Comparison of ENCODE assay signal across 8 cellular contexts in the genomic region with DNA sequence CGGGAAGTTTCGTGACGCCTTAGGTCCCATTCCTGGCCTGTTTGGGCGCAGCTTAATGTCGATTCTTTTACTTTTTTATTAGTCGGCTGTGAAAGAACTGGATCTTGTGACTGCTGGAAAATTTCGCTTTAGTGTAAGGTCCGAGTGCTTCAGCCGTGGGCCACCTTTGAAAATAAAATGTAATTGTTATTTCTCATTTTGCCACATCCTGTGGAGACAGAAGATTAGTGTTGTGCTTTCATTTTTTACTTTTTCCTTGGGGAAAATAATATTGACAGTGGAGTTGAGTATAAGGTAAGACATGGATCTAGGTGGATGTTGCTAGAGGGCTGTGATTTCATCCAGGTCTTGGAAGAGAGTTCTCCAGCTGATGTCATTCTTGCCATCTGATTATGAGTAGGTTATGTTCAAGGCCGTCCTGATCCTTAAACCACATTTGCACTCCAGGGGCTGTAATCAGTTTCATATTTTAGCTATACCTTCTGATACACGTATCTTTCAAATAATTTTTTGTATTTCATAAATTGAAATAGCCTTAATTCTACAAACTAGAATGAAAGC. TPM values are rescaled to one million over a fixed set of nuclear protein-coding genes. Genes with fewer than 3 reads are reported as not detected.
DNase-seq lines count a peak whose midpoint lies in the region; ATAC-seq, FAIRE-seq and TF ChIP-seq lines count a peak whose summit lies in the region.

No MANE protein-coding gene starts in this region.

- no peak for FAIRE-seq in urothelium cell line (lab: Jason Lieb, UNC)

- no peaks in the 10 kb centered on the region for H3K27me3 ChIP-seq in RWPE2 (ENCODE audit: insufficient read depth, poor library complexity, severe bottlenecking)
- H3K27me3 ChIP-seq in neuron (ENCODE audit: insufficient read depth, low read length): peaks cover 8% of the 10 kb centered on the region

- no peak for ATAC-seq in RWPE2 (ENCODE audit: low read depth)
- ATAC-seq in HG03108 (IDR thresholded peaks at IDR 0.05; ENCODE audit: unreplicated experiment): no peak

- H3K36me3 ChIP-seq in RWPE2 (ENCODE audit: low read depth) (peaks cover 34% of the 10 kb centered on the region), neuron (ENCODE audit: insufficient read depth, low read length) (peaks cover 11% of the 10 kb centered on the region)

- H3K4me1 ChIP-seq in RWPE2 (ENCODE audit: insufficient read depth, poor library complexity, severe bottlenecking) (peaks cover 22% of the 10 kb centered on the region), neuron (ENCODE audit: insufficient read depth, low read length) (peaks cover 5% of the 10 kb centered on the region)

- H3K9me3 ChIP-seq in RWPE2 (ENCODE audit: severe bottlenecking): no peaks in the 10 kb centered on the region
- no peaks in the 10 kb centered on the region for H3K9me3 ChIP-seq in neuron (ENCODE audit: low read length)

- peak overlapping the region; percentile 49 for H3K27ac ChIP-seq in RWPE2 (ENCODE audit: poor library complexity, severe bottlenecking)

- DNase-seq in ELR (ENCODE audit: low read depth): peak; percentile 55
- no peak for DNase-seq in RWPE2 (ENCODE audit: low spot score)
- no peak for DNase-seq in epithelial cell of proximal tubule (ENCODE audit: low read depth)
- no peak for DNase-seq in GOT3 (lab: John Stamatoyannopoulos, UW)
- DNase-seq in middle frontal gyrus (ENCODE audit: extremely low spot score, low spot score): no peak
- DNase-seq in urothelium cell line (ENCODE audit: low spot score): no peak

- TF ChIP-seq CTCF in RWPE2 (IDR thresholded peaks at IDR 0.05; ENCODE audit: poor library complexity, severe bottlenecking) (no peak), epithelial cell of proximal tubule (conservative IDR thresholded peaks at IDR 0.05; ENCODE audit: low read depth, low read length) (no peak)

- peak overlapping the region; percentile 75 for H3K4me3 ChIP-seq in RWPE2 (ENCODE audit: severe bottlenecking)
- peak overlapping the region; percentile 81 for H3K4me3 ChIP-seq in epithelial cell of proximal tubule (ENCODE audit: low read depth, low read length)
- peak overlapping the region; percentile 81 for H3K4me3 ChIP-seq in neuron (ENCODE audit: low read length)

- peak overlapping the region; percentile 29 for H2AFZ ChIP-seq in neuron (ENCODE audit: low read depth, low read length)

RNA-seq across cellular contexts. Expression of gene RAB18, which starts 0.9 kb away (rescaled TPM):
- 29.3 and 30.3 TPM in 2 replicates for total RNA-seq in epithelial cell of proximal tubule
